1 cellular context compared by ENCODE assay signal in the genomic region with DNA sequence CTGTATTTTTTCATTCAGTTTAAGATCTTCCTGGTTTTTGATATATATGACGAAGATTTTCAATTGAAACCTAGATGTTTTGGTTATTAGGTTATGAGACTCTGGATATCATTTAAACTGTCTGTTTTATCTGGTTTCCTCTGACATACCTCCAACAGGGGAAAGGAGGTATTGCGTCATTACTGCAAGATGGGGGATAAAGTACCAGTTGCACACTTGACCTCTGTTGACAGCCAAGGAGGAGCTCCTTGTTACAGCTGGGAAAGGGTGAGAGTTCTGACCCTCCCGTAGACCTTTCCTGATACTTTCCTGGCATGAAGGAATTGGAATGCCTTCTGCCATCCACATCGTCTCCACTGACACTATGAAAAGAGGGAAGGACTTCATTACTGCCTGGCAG.
TF ChIP-seq lines count a peak whose summit lies in the region.

No MANE protein-coding gene starts in this region.

TF ChIP-seq in WTC11, 78 proteins besides CTCF, POLR2A, EP300 and RAD21 (continued from another document):
- TF ChIP-seq, protein P1, sequence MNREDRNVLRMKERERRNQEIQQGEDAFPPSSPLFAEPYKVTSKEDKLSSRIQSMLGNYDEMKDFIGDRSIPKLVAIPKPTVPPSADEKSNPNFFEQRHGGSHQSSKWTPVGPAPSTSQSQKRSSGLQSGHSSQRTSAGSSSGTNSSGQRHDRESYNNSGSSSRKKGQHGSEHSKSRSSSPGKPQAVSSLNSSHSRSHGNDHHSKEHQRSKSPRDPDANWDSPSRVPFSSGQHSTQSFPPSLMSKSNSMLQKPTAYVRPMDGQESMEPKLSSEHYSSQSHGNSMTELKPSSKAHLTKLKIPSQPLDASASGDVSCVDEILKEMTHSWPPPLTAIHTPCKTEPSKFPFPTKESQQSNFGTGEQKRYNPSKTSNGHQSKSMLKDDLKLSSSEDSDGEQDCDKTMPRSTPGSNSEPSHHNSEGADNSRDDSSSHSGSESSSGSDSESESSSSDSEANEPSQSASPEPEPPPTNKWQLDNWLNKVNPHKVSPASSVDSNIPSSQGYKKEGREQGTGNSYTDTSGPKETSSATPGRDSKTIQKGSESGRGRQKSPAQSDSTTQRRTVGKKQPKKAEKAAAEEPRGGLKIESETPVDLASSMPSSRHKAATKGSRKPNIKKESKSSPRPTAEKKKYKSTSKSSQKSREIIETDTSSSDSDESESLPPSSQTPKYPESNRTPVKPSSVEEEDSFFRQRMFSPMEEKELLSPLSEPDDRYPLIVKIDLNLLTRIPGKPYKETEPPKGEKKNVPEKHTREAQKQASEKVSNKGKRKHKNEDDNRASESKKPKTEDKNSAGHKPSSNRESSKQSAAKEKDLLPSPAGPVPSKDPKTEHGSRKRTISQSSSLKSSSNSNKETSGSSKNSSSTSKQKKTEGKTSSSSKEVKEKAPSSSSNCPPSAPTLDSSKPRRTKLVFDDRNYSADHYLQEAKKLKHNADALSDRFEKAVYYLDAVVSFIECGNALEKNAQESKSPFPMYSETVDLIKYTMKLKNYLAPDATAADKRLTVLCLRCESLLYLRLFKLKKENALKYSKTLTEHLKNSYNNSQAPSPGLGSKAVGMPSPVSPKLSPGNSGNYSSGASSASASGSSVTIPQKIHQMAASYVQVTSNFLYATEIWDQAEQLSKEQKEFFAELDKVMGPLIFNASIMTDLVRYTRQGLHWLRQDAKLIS (CRISPR knock-in tag; IDR thresholded peaks at IDR 0.05; ENCODE audit: borderline replicate concordance): no peak
- TF ChIP-seq JUN (CRISPR knock-in tag; IDR thresholded peaks at IDR 0.05) (no peak), RELA (CRISPR knock-in tag; IDR thresholded peaks at IDR 0.05; ENCODE audit: borderline replicate concordance) (no peak)
